ENCODE assay signal across 18 cellular contexts in genomic region chr12:7160183-7160582, GRCh38. TPM values are rescaled to one million over a fixed set of nuclear protein-coding genes. Genes with fewer than 3 reads are reported as not detected.
"Had no signal": no experiment of that assay in that cellular context is flagged by ENCODE, and none has a peak within 500 bp of the region (broad histone marks: within the 10 kb centered on the region; RNA-seq: fewer than 3 reads in every experiment).

No MANE protein-coding gene starts in this region.

- DNase-seq: activated CD4-positive, alpha-beta T cell treated with anti-CD3 and anti-CD28 coated beads, Interleukin-2, amount 10 ng/mL, durations not matched to agents 7 days and 5 days; activated CD8-positive, alpha-beta memory T cell treated with anti-CD3 and anti-CD28 coated beads, Interleukin-2, amount 50 U/mL, for 4 hours; activated T-cell treated with anti-CD3 and anti-CD28 coated beads, Interleukin-2, amount 50 U/mL, for 48 hours; effector memory CD8-positive, alpha-beta T cell; foreskin fibroblast; right lobe of liver; stimulated activated CD4-positive, alpha-beta T cell treated with anti-CD3 and anti-CD28 coated beads, Interleukin-4, amount 100 ng/mL, for 1 hour; substantia nigra; T-helper 9 cell; tibial artery; uterus had no signal

- H3K9me3 ChIP-seq: right lobe of liver, tibial artery, uterus had no signal

- ATAC-seq: effector memory CD8-positive, alpha-beta T cell; right lobe of liver had no signal

- H3K27ac ChIP-seq: cardiac muscle cell, tibial artery, uterus had no signal

- H3K36me3 ChIP-seq: cardiac muscle cell, right lobe of liver, uterus had no signal

- H3K36me3 Mint-ChIP-seq: activated naive CD8-positive, alpha-beta T cell had no signal

- H3K27me3 ChIP-seq: cardiac muscle cell, right lobe of liver, uterus had no signal

- H3K4me1 ChIP-seq: uterus had no signal

- H3K4me3 Mint-ChIP-seq: activated CD4-positive, alpha-beta T cell treated with anti-CD3 and anti-CD28 coated beads, Interleukin-2, amount 10 ng/mL, durations not matched to agents 7 days and 5 days; activated naive CD8-positive, alpha-beta T cell; effector memory CD8-positive, alpha-beta T cell; memory B cell; neural crest cell had no signal

- H3K4me1 Mint-ChIP-seq: neural crest cell had no signal

- H3K4me3 ChIP-seq: cardiac muscle cell, right lobe of liver, smooth muscle cell, tibial artery, uterus had no signal

- H3K4me2 ChIP-seq: smooth muscle cell had no signal

- H3K9me3 Mint-ChIP-seq: activated CD4-positive, alpha-beta T cell treated with anti-CD3 and anti-CD28 coated beads, Interleukin-2, amount 10 ng/mL, durations not matched to agents 7 days and 5 days; effector memory CD8-positive, alpha-beta T cell; memory B cell had no signal

- H3K27ac Mint-ChIP-seq: activated CD4-positive, alpha-beta T cell treated with anti-CD3 and anti-CD28 coated beads, Interleukin-2, amount 10 ng/mL, durations not matched to agents 7 days and 5 days; activated naive CD8-positive, alpha-beta T cell; memory B cell had no signal

RNA-seq across cellular contexts. Expression of gene RBP5, which starts 31.5 kb away (rescaled TPM):
- total RNA-seq: mononuclear cell, osteocyte, smooth muscle cell had no signal
